ENCODE assay signal across 22 cellular contexts in the genomic region with DNA sequence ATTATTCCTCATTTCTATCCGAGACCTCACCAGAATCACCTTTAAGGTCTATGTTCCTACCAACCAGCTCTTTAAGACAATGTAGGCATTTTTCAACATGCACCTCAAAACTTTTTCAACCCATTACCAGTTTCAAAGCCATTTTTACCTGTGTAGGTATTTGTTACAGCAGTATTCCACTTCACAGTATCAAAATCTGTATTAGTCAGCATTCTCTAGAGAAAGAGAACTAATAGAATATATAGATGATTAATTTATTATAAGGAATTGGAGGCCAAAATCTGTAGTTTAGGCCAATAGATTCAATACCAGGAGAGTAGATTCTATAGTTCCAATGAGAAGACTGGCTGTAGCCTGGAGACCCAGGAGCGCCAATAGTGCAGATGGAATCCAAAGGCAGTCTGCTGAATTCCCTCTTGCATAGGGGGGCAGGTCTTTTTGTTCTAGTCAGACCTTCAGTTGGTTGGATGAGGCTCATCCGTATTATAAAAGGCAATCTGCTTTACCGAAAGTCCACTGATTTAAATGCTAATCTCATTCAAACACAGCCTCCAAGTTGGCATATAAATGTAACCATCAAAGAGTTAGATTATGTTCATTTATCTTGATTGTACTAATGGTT.
"Had no signal": no experiment of that assay in that cellular context is flagged by ENCODE, and none has a peak within 500 bp of the region (broad histone marks: within the 10 kb centered on the region; RNA-seq: fewer than 3 reads in every experiment).

No MANE protein-coding gene starts in this region.

- H3K4me1 Mint-ChIP-seq: endodermal cell; naive thymus-derived CD8-positive, alpha-beta T cell; stimulated activated memory B cell treated with anti-CD40 and anti-IgM and Interleukin-4, amounts not matched to agents 10 μg/mL and 1 μg/mL and 100 μg/mL, for 72 hours had no signal

- H3K4me1 ChIP-seq: foreskin keratinocyte, spleen, tibial artery, upper lobe of left lung, uterus had no signal

- H3K9me3 ChIP-seq: mucosa of descending colon, spleen, tibial artery, upper lobe of left lung, uterus had no signal

- FAIRE-seq: endothelial cell of umbilical vein had no signal

- H3K36me3 ChIP-seq: spleen, tibial artery, upper lobe of left lung had no signal

- DNase-seq: dermis blood vessel endothelial cell; effector CD4-positive, alpha-beta T cell; endodermal cell; erythroblast; foreskin keratinocyte; islet precursor cell; mammary epithelial cell; mucosa of descending colon; naive thymus-derived CD8-positive, alpha-beta T cell; posterior cingulate gyrus; spleen; stimulated activated CD4-positive, alpha-beta T cell treated with anti-CD3 and anti-CD28 coated beads, Interleukin-15, amount 100 ng/mL, for 24 hours; stimulated activated CD4-positive, alpha-beta T cell treated with anti-CD3 and anti-CD28 coated beads, Interleukin-1b, Interleukin-23, amount 100 ng/mL, for 48 hours; stimulated activated CD4-positive, alpha-beta T cell treated with anti-CD3 and anti-CD28 coated beads, Interleukin-4, amount 100 ng/mL, for 24 hours; tibial artery; upper lobe of left lung; uterus had no signal

- H3K27me3 ChIP-seq: foreskin keratinocyte, spleen, tibial artery, upper lobe of left lung, uterus had no signal

- ATAC-seq: foreskin keratinocyte; left lobe of liver; mucosa of descending colon; naive thymus-derived CD8-positive, alpha-beta T cell; sciatic nerve; stimulated activated memory B cell treated with anti-CD40 and anti-IgM and Interleukin-4, amounts not matched to agents 10 μg/mL and 1 μg/mL and 100 μg/mL, for 72 hours had no signal

- H3K4me3 ChIP-seq: mucosa of descending colon, spleen, tibial artery, upper lobe of left lung, uterus had no signal

- H3K27me3 Mint-ChIP-seq: naive thymus-derived CD8-positive, alpha-beta T cell; stimulated activated naive CD8-positive, alpha-beta T cell treated with anti-CD3 and anti-CD28 coated beads, Interleukin-15, Interleukin-2, amounts not matched to agents 100 ng/mL and 50 ng/mL, for 24 hours had no signal

- H3K27ac Mint-ChIP-seq: endodermal cell; naive thymus-derived CD8-positive, alpha-beta T cell; stimulated activated memory B cell treated with anti-CD40 and anti-IgM and Interleukin-4, amounts not matched to agents 10 μg/mL and 1 μg/mL and 100 μg/mL, for 72 hours; stimulated activated naive CD8-positive, alpha-beta T cell treated with anti-CD3 and anti-CD28 coated beads, Interleukin-15, Interleukin-2, amounts not matched to agents 100 ng/mL and 50 ng/mL, for 24 hours had no signal

- H3K9me3 Mint-ChIP-seq: endodermal cell; stimulated activated memory B cell treated with anti-CD40 and anti-IgM and Interleukin-4, amounts not matched to agents 10 μg/mL and 1 μg/mL and 100 μg/mL, for 72 hours; stimulated activated naive CD8-positive, alpha-beta T cell treated with anti-CD3 and anti-CD28 coated beads, Interleukin-15, Interleukin-2, amounts not matched to agents 100 ng/mL and 50 ng/mL, for 24 hours had no signal

- H3K4me3 Mint-ChIP-seq: endodermal cell; naive thymus-derived CD8-positive, alpha-beta T cell; stimulated activated memory B cell treated with anti-CD40 and anti-IgM and Interleukin-4, amounts not matched to agents 10 μg/mL and 1 μg/mL and 100 μg/mL, for 72 hours; stimulated activated naive CD8-positive, alpha-beta T cell treated with anti-CD3 and anti-CD28 coated beads, Interleukin-15, Interleukin-2, amounts not matched to agents 100 ng/mL and 50 ng/mL, for 24 hours had no signal

- H3K36me3 Mint-ChIP-seq: naive thymus-derived CD8-positive, alpha-beta T cell; stimulated activated memory B cell treated with anti-CD40 and anti-IgM and Interleukin-4, amounts not matched to agents 10 μg/mL and 1 μg/mL and 100 μg/mL, for 72 hours had no signal

- H3K27ac ChIP-seq: foreskin keratinocyte, spleen, tibial artery, upper lobe of left lung, uterus had no signal
